ENCODE assay signal across 19 cellular contexts in genomic region chr2:42907835-42908234, GRCh38.
DNase-seq lines count a peak whose midpoint lies in the region; ATAC-seq, FAIRE-seq and TF ChIP-seq lines count a peak whose summit lies in the region.
"Had no signal": no experiment of that assay in that cellular context is flagged by ENCODE, and none has a peak within 500 bp of the region (broad histone marks: within the 10 kb centered on the region; RNA-seq: fewer than 3 reads in every experiment).

No MANE protein-coding gene starts in this region.

- H3K4me3 ChIP-seq in HepG2 (replicated peaks in 1 of 3; ENCODE audit: insufficient read depth in 1 of 3, low read depth in 2 of 3, low read length in 3 of 3) (no peak overlapping the region), right lobe of liver (no peak overlapping the region), mesendoderm (ENCODE audit: low read length) (no peak overlapping the region), spleen (no peak overlapping the region)
- H3K4me3 ChIP-seq in CD8-positive, alpha-beta memory T cell (ENCODE audit: low read length): no peak overlapping the region

- POLR2A ChIA-PET in HepG2 (lab: Yijun Ruan, JAX): interaction anchor here (1.2 kb wide), 1 partner anchor 19 kb away, joined by 3 read pairs; no protein-coding TSS in a partner anchor
- POLR2A ChIA-PET in CD8-positive, alpha-beta memory T cell (lab: Charles Lee): no interaction called here

- H3K4me1 Mint-ChIP-seq in CD8-positive, alpha-beta memory T cell: peaks cover 0 to under 1% (median 0%) of the 10 kb centered on the region in 3 donors
- H3K4me1 Mint-ChIP-seq: natural killer cell had no signal

- intact Hi-C loops in HepG2 (cut with micrococcal nuclease; ENCODE audit: unreplicated experiment): loop anchor here (2.0 to 5.0 kb wide), 2 partner anchors 15 to 81 kb away; no protein-coding TSS in a partner anchor
- intact Hi-C loops in right lobe of liver (cut with DNase I): no loop called here
- intact Hi-C loops in spleen (cut with DNase I; ENCODE audit: low total_unique reads): no loop called here

- H3K27ac Mint-ChIP-seq in CD8-positive, alpha-beta memory T cell: no peak overlapping the region
- H3K27ac Mint-ChIP-seq: activated naive CD8-positive, alpha-beta T cell; activated T-cell treated with anti-CD3 and anti-CD28 coated beads, Interleukin-2, amount 50 U/mL, for 24 hours; CD8-positive, alpha-beta T cell; natural killer cell had no signal

- no peak overlapping the region for H2BK5ac ChIP-seq in mesendoderm (ENCODE audit: low read length)

- H3K27me3 Mint-ChIP-seq in CD8-positive, alpha-beta memory T cell: peaks cover 4 to 27% of the 10 kb centered on the region in 2 donors
- H3K27me3 Mint-ChIP-seq: activated naive CD8-positive, alpha-beta T cell had no signal

- peak overlapping the region; percentile 6 for H2BK120ac ChIP-seq in mesendoderm (ENCODE audit: low read depth, low read length)

- no peaks in the 10 kb centered on the region for H3K9me3 ChIP-seq in HepG2 (ENCODE audit: low read length)
- no peaks in the 10 kb centered on the region for H3K9me3 ChIP-seq in right lobe of liver
- H3K9me3 ChIP-seq in spleen: no peaks in the 10 kb centered on the region
- no peaks in the 10 kb centered on the region for H3K9me3 ChIP-seq in CD8-positive, alpha-beta memory T cell (ENCODE audit: low read length)

- no peak overlapping the region for H3K23ac ChIP-seq in mesendoderm (ENCODE audit: low read length)

- peak overlapping the region; percentile 22 for H2AFZ ChIP-seq in HepG2 (ENCODE audit: low read length)

- H3K79me2 ChIP-seq in HepG2 (ENCODE audit: insufficient read depth, low read length) (no peaks in the 10 kb centered on the region), mesendoderm (ENCODE audit: control insufficient read depth, insufficient read depth, low read length) (no peaks in the 10 kb centered on the region)

- no peaks in the 10 kb centered on the region for H3K9me3 Mint-ChIP-seq in CD8-positive, alpha-beta memory T cell
- H3K9me3 Mint-ChIP-seq: activated T-cell treated with anti-CD3 and anti-CD28 coated beads, Interleukin-2, amount 50 U/mL, for 24 hours; CD8-positive, alpha-beta T cell; natural killer cell had no signal

- H4K8ac ChIP-seq in mesendoderm (ENCODE audit: low read depth, low read length): no peak overlapping the region

- no peak for ATAC-seq in HepG2
- no peak for ATAC-seq in right lobe of liver
- ATAC-seq in HG03039 (IDR thresholded peaks at IDR 0.05; ENCODE audit: unreplicated experiment): no peak
- ATAC-seq: CD8-positive, alpha-beta T cell; natural killer cell had no signal

- no peak overlapping the region for H3K4ac ChIP-seq in mesendoderm (ENCODE audit: low read depth, low read length)

- no peak for TF ChIP-seq EP300 in HepG2 (IDR thresholded peaks at IDR 0.05; ENCODE audit: low read depth in 2 of 2, low read length in 2 of 2)
- TF ChIP-seq EP300 in HepG2 (CRISPR knock-in tag; IDR thresholded peaks at IDR 0.05; ENCODE audit: borderline replicate concordance): no peak

- no peak for DNase-seq in HepG2 (ENCODE audit: low spot score)
- no peak for DNase-seq in right lobe of liver
- no peak for DNase-seq in mesendoderm
- DNase-seq in spleen: no peak
- DNase-seq in G401 (ENCODE audit: low spot score): no peak
- DNase-seq in CD8-positive, alpha-beta memory T cell: no peak
- DNase-seq in occipital lobe (lab: John Stamatoyannopoulos, UW): no peak
- DNase-seq: activated CD4-positive, alpha-beta T cell treated with anti-CD3 and anti-CD28 coated beads, Interleukin-2, amount 50 U/mL, for 1 hour; activated T-cell treated with anti-CD3 and anti-CD28 coated beads, Interleukin-2, amount 50 U/mL, for 24 hours; CD8-positive, alpha-beta T cell; effector memory CD4-positive, alpha-beta T cell; natural killer cell; stimulated activated CD4-positive, alpha-beta T cell treated with anti-CD3 and anti-CD28 coated beads, Interleukin-4, amount 100 ng/mL, for 24 hours; stimulated activated CD8-positive, alpha-beta memory T cell treated with anti-CD3 and anti-CD28 coated beads, Interleukin-4, amount 100 ng/mL, for 48 hours had no signal

- no peaks in the 10 kb centered on the region for H3K36me3 Mint-ChIP-seq in CD8-positive, alpha-beta memory T cell
- H3K36me3 Mint-ChIP-seq: activated naive CD8-positive, alpha-beta T cell; CD8-positive, alpha-beta T cell; natural killer cell had no signal

- H3K4me1 ChIP-seq in HepG2 (ENCODE audit: insufficient read depth, low read length) (peaks cover 41% of the 10 kb centered on the region), right lobe of liver (no peaks in the 10 kb centered on the region), mesendoderm (ENCODE audit: control insufficient read depth, low read depth, low read length) (peaks cover 13% of the 10 kb centered on the region), spleen (peaks cover 5 to 54% (median 23%) of the 10 kb centered on the region in 6 donors)
- H3K4me1 ChIP-seq in CD8-positive, alpha-beta memory T cell (ENCODE audit: insufficient read depth, low read length): no peaks in the 10 kb centered on the region

- CTCF ChIA-PET in HepG2 (lab: Yijun Ruan, JAX; ENCODE audit: low intra/inter-chr PET ratio, low total read pairs): no interaction called here
- CTCF ChIA-PET in CD8-positive, alpha-beta memory T cell (lab: Charles Lee): no interaction called here

- no peak overlapping the region for H4K5ac ChIP-seq in mesendoderm (ENCODE audit: low read length)

- no peak for FAIRE-seq in HepG2 (lab: Jason Lieb, UNC)
- FAIRE-seq: bronchial epithelial cell, urothelium cell line had no signal

- 38% methylated on average over 1 of the region's 1 CpG for WGBS in HepG2 (ENCODE audit: low lambda C conversion rate)
- WGBS in right lobe of liver (ENCODE audit: insufficient coverage, low coverage, low lambda C conversion rate, missing lambda C conversion rate): no CpG with 5 or more reads among the region's 1 CpG
- no CpG with 5 or more reads among the region's 1 CpG for WGBS in mesendoderm (ENCODE audit: extremely low coverage, insufficient coverage, low lambda C conversion rate)
- WGBS in spleen, 5 donors: 69 to 89% (median 84%) methylated on average over 1 of the region's 1 CpG

- TF ChIP-seq CTCF in HepG2 (CRISPR knock-in tag; IDR thresholded peaks at IDR 0.05) (no peak), right lobe of liver (IDR thresholded peaks at IDR 0.05) (no peak), spleen (IDR thresholded peaks at IDR 0.05 in 8 of 11, conservative IDR thresholded peaks at IDR 0.05 in 3 of 11) (no peak)

- BruUV-seq in HepG2 (replicated peaks; lab: Mats Ljungman, UMichigan): no TSS peak

- H3K36me3 ChIP-seq in HepG2 (replicated peaks in 1 of 2; ENCODE audit: control insufficient read depth in 1 of 2, insufficient read depth in 2 of 2, low read length in 2 of 2) (no peaks in the 10 kb centered on the region), right lobe of liver (no peaks in the 10 kb centered on the region), mesendoderm (ENCODE audit: control insufficient read depth, insufficient read depth, low read length) (no peaks in the 10 kb centered on the region), spleen (no peaks in the 10 kb centered on the region)
- no peaks in the 10 kb centered on the region for H3K36me3 ChIP-seq in CD8-positive, alpha-beta memory T cell (ENCODE audit: insufficient read depth, low read length)

- peaks cover 9 to 66% of the 10 kb centered on the region in 2 experiments; a peak in 4 of 5 replicates for H3K27me3 ChIP-seq in HepG2 (ENCODE audit: control insufficient read depth in 1 of 2, insufficient read depth in 2 of 2, low read length in 2 of 2)
- no peaks in the 10 kb centered on the region for H3K27me3 ChIP-seq in right lobe of liver
- H3K27me3 ChIP-seq in mesendoderm (ENCODE audit: insufficient read depth, low read length, poor library complexity): no peaks in the 10 kb centered on the region
- peaks cover 0 to 12% (median 0%) of the 10 kb centered on the region in 7 donors for H3K27me3 ChIP-seq in spleen (replicated peaks in 1 of 7)
- H3K27me3 ChIP-seq in CD8-positive, alpha-beta memory T cell (ENCODE audit: insufficient read depth, low read length, poor library complexity, severe bottlenecking): no peaks in the 10 kb centered on the region

- no peak for TF ChIP-seq RAD21 in HepG2 (CRISPR knock-in tag; IDR thresholded peaks at IDR 0.05)

- H3K4me2 ChIP-seq in HepG2 (ENCODE audit: low read depth, low read length) (no peak overlapping the region), mesendoderm (ENCODE audit: low read length) (no peak overlapping the region)
- H3K4me2 ChIP-seq: KMS-11 had no signal

- H2AK5ac ChIP-seq in mesendoderm (ENCODE audit: low read length): no peak overlapping the region

- H4K20me1 ChIP-seq in HepG2 (ENCODE audit: insufficient read depth, low read length): no peaks in the 10 kb centered on the region

- no peaks in the 10 kb centered on the region for H3K79me1 ChIP-seq in mesendoderm (ENCODE audit: low read length)

- no peak overlapping the region for H2BK15ac ChIP-seq in mesendoderm (replicated peaks; ENCODE audit: low read depth)

- peak overlapping the region; percentile 34 for H3K56ac ChIP-seq in mesendoderm (ENCODE audit: low read length)

- H3K4me3 Mint-ChIP-seq in CD8-positive, alpha-beta memory T cell: no peak overlapping the region
- H3K4me3 Mint-ChIP-seq: activated naive CD8-positive, alpha-beta T cell; activated T-cell treated with anti-CD3 and anti-CD28 coated beads, Interleukin-2, amount 50 U/mL, for 24 hours; CD8-positive, alpha-beta T cell; natural killer cell had no signal

- no peak overlapping the region for H3K18ac ChIP-seq in mesendoderm (ENCODE audit: low read length)

- no peak for TF ChIP-seq POLR2A in HepG2 (IDR thresholded peaks at IDR 0.05; ENCODE audit: insufficient read depth in 1 of 2, low read depth in 2 of 2, low read length in 2 of 2)
- TF ChIP-seq POLR2A in right lobe of liver (IDR thresholded peaks at IDR 0.05): no peak
- TF ChIP-seq POLR2A in spleen (IDR thresholded peaks at IDR 0.05): no peak

- in situ Hi-C loops in HepG2 (cut with HindIII; ENCODE audit: extremely low pct_ligation_motif_present, low pct_unique_long_range_greater_than_20kb) (no loop called here), G401 (cut with HindIII; ENCODE audit: low sequenced_read_pairs) (no loop called here)

- H3K9ac ChIP-seq in HepG2 (ENCODE audit: insufficient read depth, low read depth, low read length) (no peak overlapping the region), mesendoderm (ENCODE audit: low read length) (no peak overlapping the region)
- H3K9ac ChIP-seq: KMS-11 had no signal

- H3K27ac ChIP-seq in HepG2 (ENCODE audit: extremely low read length, insufficient read depth, low read length) (no peak overlapping the region), right lobe of liver (peak overlapping the region in 1 of 3 donors; percentile 18), mesendoderm (ENCODE audit: low read depth, low read length) (no peak overlapping the region), spleen (peak overlapping the region in 7 of 8 donors; percentile 6 to 74 (median 64))
- H3K27ac ChIP-seq in CD8-positive, alpha-beta memory T cell (ENCODE audit: low read depth, low read length): no peak overlapping the region
- H3K27ac ChIP-seq: KMS-11 had no signal

TF ChIP-seq in HepG2, 621 proteins besides CTCF, POLR2A, EP300 and RAD21 (continues in another document):
- no peak for TF ChIP-seq ZNF605 (CRISPR knock-in tag; IDR thresholded peaks at IDR 0.05)
- TF ChIP-seq CBFB (CRISPR knock-in tag; IDR thresholded peaks at IDR 0.05): no peak
- no peak for TF ChIP-seq CENPX (CRISPR knock-in tag; IDR thresholded peaks at IDR 0.05)
- no peak for TF ChIP-seq ZNF7 (CRISPR knock-in tag; IDR thresholded peaks at IDR 0.05)
- TF ChIP-seq RFX1 (IDR thresholded peaks at IDR 0.05): no peak

Comparison
In these comparisons a context has a peak if more than half of its experiments do, and no peak if none do; other contexts are left out.
1. H3K27ac ChIP-seq: peak in spleen (7 of 8); none in HepG2 (single experiment), mesendoderm (single experiment) and CD8-positive, alpha-beta memory T cell (single experiment).